In the genomic region with DNA sequence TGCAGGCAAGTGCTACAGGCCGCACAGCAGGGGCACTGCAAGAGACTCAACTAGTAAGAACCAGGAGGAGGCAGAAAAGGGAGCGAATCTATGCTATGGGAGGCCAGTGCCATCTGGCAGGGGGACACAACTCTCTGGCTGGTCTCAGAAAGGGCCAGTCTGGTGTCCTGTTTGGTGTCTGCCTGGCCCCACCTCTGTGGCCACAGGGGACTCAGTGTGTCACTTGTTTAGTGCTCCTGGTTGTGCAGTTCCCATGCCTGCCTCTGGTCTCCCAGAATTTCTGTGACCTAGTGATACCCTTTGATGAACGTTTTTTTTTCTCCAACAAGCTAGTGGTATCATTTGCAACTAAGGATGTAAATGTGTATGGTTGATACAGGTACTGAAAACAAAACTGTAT, we compare ENCODE assay signal across 26 cellular contexts.
"Had no signal": no experiment of that assay in that cellular context is flagged by ENCODE, and none has a peak within 500 bp of the region (broad histone marks: within the 10 kb centered on the region; RNA-seq: fewer than 3 reads in every experiment).

No MANE protein-coding gene starts in this region.

- H3K27ac Mint-ChIP-seq: activated CD8-positive, alpha-beta T cell treated with anti-CD3 and anti-CD28 coated beads, Interleukin-2, amount 10 ng/mL, durations not matched to agents 7 days and 5 days; activated naive CD4-positive, alpha-beta T cell treated with anti-CD3 and anti-CD28 coated beads, Interleukin-2, amount 50 U/mL, for 24 hours; T-helper 1 cell treated with Interleukin-12 subunit alpha and Interleukin-12 subunit beta and Interleukin-4 antibody, amounts not matched to agents 30 μg/mL and 1 μg/mL, for 36 hours had no signal

- H3K9me3 Mint-ChIP-seq: activated naive CD4-positive, alpha-beta T cell treated with anti-CD3 and anti-CD28 coated beads, Interleukin-2, amount 50 U/mL, for 24 hours; T-helper 1 cell treated with Interleukin-12 subunit alpha and Interleukin-12 subunit beta and Interleukin-4 antibody, amounts not matched to agents 30 μg/mL and 1 μg/mL, for 36 hours had no signal

- H3K4me1 Mint-ChIP-seq: activated naive CD4-positive, alpha-beta T cell treated with anti-CD3 and anti-CD28 coated beads, Interleukin-2, amount 50 U/mL, for 24 hours had no signal

- H3K9me3 ChIP-seq: breast epithelium, SJCRH30 had no signal

- H3K27me3 ChIP-seq: breast epithelium, SJCRH30 had no signal

- H3K4me3 ChIP-seq: breast epithelium, SJCRH30 had no signal

- H3K27ac ChIP-seq: breast epithelium, RWPE1, SJCRH30 had no signal

- H3K36me3 ChIP-seq: breast epithelium, SJCRH30 had no signal

- H3K4me1 ChIP-seq: breast epithelium, SJCRH30 had no signal

- H3K4me3 Mint-ChIP-seq: activated CD8-positive, alpha-beta T cell treated with anti-CD3 and anti-CD28 coated beads, Interleukin-2, amount 10 ng/mL, durations not matched to agents 7 days and 5 days; activated naive CD4-positive, alpha-beta T cell treated with anti-CD3 and anti-CD28 coated beads, Interleukin-2, amount 50 U/mL, for 24 hours; T-helper 1 cell treated with Interleukin-12 subunit alpha and Interleukin-12 subunit beta and Interleukin-4 antibody, amounts not matched to agents 30 μg/mL and 1 μg/mL, for 36 hours had no signal

- DNase-seq: activated CD4-positive, alpha-beta T cell treated with anti-CD3 and anti-CD28 coated beads for 4 hours; activated CD4-positive, alpha-beta T cell treated with anti-CD3 and anti-CD28 coated beads, Interleukin-2, amount 50 U/mL, for 4 hours; activated CD8-positive, alpha-beta memory T cell treated with anti-CD3 and anti-CD28 coated beads, Interleukin-2, amount 50 U/mL, for 48 hours; activated CD8-positive, alpha-beta T cell treated with anti-CD3 and anti-CD28 coated beads, Interleukin-2, amount 10 ng/mL, durations not matched to agents 7 days and 5 days; activated T-cell treated with anti-CD3 and anti-CD28 coated beads, Interleukin-2, amount 50 U/mL, for 1 hour; aorta; caudate nucleus; NCI-H1092; NCI-H1417; NCI-H1694; NCI-H2029; NCI-H2107; NCI-H2171 treated with DMSO at 0.1 percent for 48 hours; NCI-H226; NCI-H526; NCI-H774; NK-92 treated with Interleukin-12 subunit alpha and Interleukin-12 subunit beta, amount 100 ng/mL, for 24 hours; OCI-M1; Right ventricle myocardium superior; SJCRH30 had no signal

- ATAC-seq: activated CD4-positive, CD25-positive, alpha-beta regulatory T cell treated with anti-CD3 and anti-CD28 coated beads, Interleukin-2, amount 50 U/mL, for 24 hours; activated CD8-positive, alpha-beta T cell treated with anti-CD3 and anti-CD28 coated beads, Interleukin-2, amount 10 ng/mL, durations not matched to agents 7 days and 5 days; Panc1 had no signal
